Comparison of ENCODE assay signal across 30 cellular contexts in genomic region chr17:72301887-72302286, GRCh38.
"Had no signal": no experiment of that assay in that cellular context is flagged by ENCODE, and none has a peak within 500 bp of the region (broad histone marks: within the 10 kb centered on the region; RNA-seq: fewer than 3 reads in every experiment).

No MANE protein-coding gene starts in this region.

- H3K27ac ChIP-seq: breast epithelium, colonic mucosa, epithelial cell of prostate, esophagus squamous epithelium, heart right ventricle, ovary, thoracic aorta, uterus had no signal

- H3K4me1 Mint-ChIP-seq: activated CD4-positive, alpha-beta memory T cell treated with anti-CD3 and anti-CD28 coated beads, Interleukin-2, amount 10 ng/mL, durations not matched to agents 7 days and 5 days; activated CD4-positive, alpha-beta T cell treated with anti-CD3 and anti-CD28 coated beads, Interleukin-2, amount 10 ng/mL, durations not matched to agents 24 days and 14 days; activated T-helper 17 cell treated with anti-CD3 and anti-CD28 coated beads, Interleukin-2, amount 50 U/mL, for 72 hours; central memory CD8-positive, alpha-beta T cell; memory B cell had no signal

- H3K27me3 Mint-ChIP-seq: activated CD4-positive, alpha-beta memory T cell treated with anti-CD3 and anti-CD28 coated beads, Interleukin-2, amount 10 ng/mL, durations not matched to agents 7 days and 5 days; activated CD4-positive, alpha-beta T cell treated with anti-CD3 and anti-CD28 coated beads, Interleukin-2, amount 10 ng/mL, durations not matched to agents 24 days and 14 days; central memory CD8-positive, alpha-beta T cell; memory B cell had no signal

- H3K4me1 ChIP-seq: breast epithelium, colonic mucosa, uterus had no signal

- H3K27me3 ChIP-seq: breast epithelium, colonic mucosa, ovary, uterus had no signal

- H3K9me3 Mint-ChIP-seq: activated CD4-positive, alpha-beta memory T cell treated with anti-CD3 and anti-CD28 coated beads, Interleukin-2, amount 10 ng/mL, durations not matched to agents 7 days and 5 days; activated CD4-positive, alpha-beta T cell treated with anti-CD3 and anti-CD28 coated beads, Interleukin-2, amount 10 ng/mL, durations not matched to agents 24 days and 14 days; activated T-cell treated with anti-CD3 and anti-CD28 coated beads, Interleukin-2, amount 50 U/mL, for 24 hours; activated T-helper 17 cell treated with anti-CD3 and anti-CD28 coated beads, Interleukin-2, amount 50 U/mL, for 72 hours; central memory CD8-positive, alpha-beta T cell; memory B cell; T-helper 1 cell treated with Interleukin-12 subunit alpha and Interleukin-12 subunit beta and Interleukin-4 antibody, amounts not matched to agents 30 μg/mL and 1 μg/mL, for 36 hours; type B pancreatic cell had no signal

- H3K36me3 ChIP-seq: breast epithelium, colonic mucosa, esophagus squamous epithelium, heart right ventricle, ovary, thoracic aorta, uterus had no signal

- DNase-seq: activated CD4-positive, alpha-beta memory T cell treated with anti-CD3 and anti-CD28 coated beads, Interleukin-2, amount 10 ng/mL, durations not matched to agents 7 days and 5 days; activated CD4-positive, alpha-beta T cell treated with anti-CD3 and anti-CD28 coated beads, Interleukin-2, amount 10 ng/mL, durations not matched to agents 24 days and 14 days; activated CD4-positive, CD25-positive, alpha-beta regulatory T cell treated with anti-CD3 and anti-CD28 coated beads, Interleukin-2, amount 50 U/mL, for 72 hours; activated CD8-positive, alpha-beta memory T cell treated with anti-CD3 and anti-CD28 coated beads, Interleukin-2, amount 50 U/mL, for 48 hours; activated gamma-delta T cell treated with Interleukin-2 at 50 U/mL for 16 hours; activated naive CD4-positive, alpha-beta T cell treated with anti-CD3 and anti-CD28 coated beads, Interleukin-2, amount 50 U/mL, for 16 hours; activated T-cell treated with anti-CD3 and anti-CD28 coated beads, Interleukin-2, amount 50 U/mL, for 24 hours; amygdala; colonic mucosa; effector CD8-positive, alpha-beta T cell; esophagus squamous epithelium; foreskin melanocyte; islet precursor cell; midbrain; naive thymus-derived CD4-positive, alpha-beta T cell; ovary; stimulated activated CD4-positive, alpha-beta T cell treated with anti-CD3 and anti-CD28 coated beads, Interleukin-2, amount 100 ng/mL, for 48 hours; stimulated activated naive CD8-positive, alpha-beta T cell treated with anti-CD3 and anti-CD28 coated beads, Interleukin-15, Interleukin-2, amounts not matched to agents 100 U/mL and 50 U/mL, for 24 hours; T1000; uterus had no signal

- H3K27ac Mint-ChIP-seq: activated CD4-positive, alpha-beta memory T cell treated with anti-CD3 and anti-CD28 coated beads, Interleukin-2, amount 10 ng/mL, durations not matched to agents 7 days and 5 days; activated CD4-positive, alpha-beta T cell treated with anti-CD3 and anti-CD28 coated beads, Interleukin-2, amount 10 ng/mL, durations not matched to agents 24 days and 14 days; activated T-cell treated with anti-CD3 and anti-CD28 coated beads, Interleukin-2, amount 50 U/mL, for 24 hours; activated T-helper 17 cell treated with anti-CD3 and anti-CD28 coated beads, Interleukin-2, amount 50 U/mL, for 72 hours; memory B cell; naive thymus-derived CD4-positive, alpha-beta T cell; progenitor cell of endocrine pancreas; T-helper 1 cell treated with Interleukin-12 subunit alpha and Interleukin-12 subunit beta and Interleukin-4 antibody, amounts not matched to agents 30 μg/mL and 1 μg/mL, for 36 hours; type B pancreatic cell had no signal

- H3K9me3 ChIP-seq: breast epithelium, colonic mucosa, esophagus squamous epithelium, heart right ventricle, ovary, thoracic aorta, uterus had no signal

- H3K36me3 Mint-ChIP-seq: memory B cell; naive thymus-derived CD4-positive, alpha-beta T cell; type B pancreatic cell had no signal

- H3K4me3 ChIP-seq: breast epithelium, colonic mucosa, esophagus squamous epithelium, heart right ventricle, ovary, thoracic aorta, uterus had no signal

- ATAC-seq: activated T-helper 17 cell treated with anti-CD3 and anti-CD28 coated beads, Interleukin-2, amount 50 U/mL, for 72 hours; naive thymus-derived CD4-positive, alpha-beta T cell; stimulated activated naive CD8-positive, alpha-beta T cell treated with anti-CD3 and anti-CD28 coated beads, Interleukin-15, Interleukin-2, amounts not matched to agents 100 U/mL and 50 U/mL, for 24 hours had no signal

- H3K4me3 Mint-ChIP-seq: activated CD4-positive, alpha-beta memory T cell treated with anti-CD3 and anti-CD28 coated beads, Interleukin-2, amount 10 ng/mL, durations not matched to agents 7 days and 5 days; activated CD4-positive, alpha-beta T cell treated with anti-CD3 and anti-CD28 coated beads, Interleukin-2, amount 10 ng/mL, durations not matched to agents 24 days and 14 days; activated T-cell treated with anti-CD3 and anti-CD28 coated beads, Interleukin-2, amount 50 U/mL, for 24 hours; activated T-helper 17 cell treated with anti-CD3 and anti-CD28 coated beads, Interleukin-2, amount 50 U/mL, for 72 hours; central memory CD8-positive, alpha-beta T cell; memory B cell; naive thymus-derived CD4-positive, alpha-beta T cell; T-helper 1 cell treated with Interleukin-12 subunit alpha and Interleukin-12 subunit beta and Interleukin-4 antibody, amounts not matched to agents 30 μg/mL and 1 μg/mL, for 36 hours; type B pancreatic cell had no signal
